Comparison of ENCODE assay signal across 18 cellular contexts in genomic region chr3:197335428-197336132, GRCh38. TPM values are rescaled to one million over a fixed set of nuclear protein-coding genes. Genes with fewer than 3 reads are reported as not detected.
DNase-seq lines count a peak whose midpoint lies in the region; ATAC-seq and TF ChIP-seq lines count a peak whose summit lies in the region.
"Had no signal": no experiment of that assay in that cellular context is flagged by ENCODE, and none has a peak within 500 bp of the region (broad histone marks: within the 10 kb centered on the region; RNA-seq: fewer than 3 reads in every experiment).

No MANE protein-coding gene starts in this region.

- H3K4me3 ChIP-seq in endodermal cell (ENCODE audit: low read length) (no peak overlapping the region), gastrocnemius medialis (no peak overlapping the region)
- H3K4me3 ChIP-seq: esophagus muscularis mucosa, PC-9 had no signal

- no peak overlapping the region for H3K27ac ChIP-seq in endodermal cell (ENCODE audit: low read depth, low read length)
- H3K27ac ChIP-seq in gastrocnemius medialis, result no peak overlapping the region
- H3K27ac ChIP-seq: esophagus muscularis mucosa, PC-9 had no signal

- 93% methylated on average over 8 to 13 of the region's 13 CpGs for WGBS in endodermal cell (ENCODE audit: insufficient coverage in 1 of 2, insufficient read length in 1 of 2), 2 experiments

- intact Hi-C loops in activated CD4-positive, alpha-beta T cell treated with anti-CD3 and anti-CD28 coated beads, Interleukin-2, amount 10 ng/mL, durations not matched to agents 24 days and 14 days (cut with micrococcal nuclease), result no loop called here
- intact Hi-C loops in gastrocnemius medialis (cut with DNase I; ENCODE audit: low total_unique reads), result no loop called here

- H3K36me3 Mint-ChIP-seq in endodermal cell (ENCODE audit: low read depth) (no peaks in the 10 kb centered on the region), neural crest cell (ENCODE audit: low read depth) (no peaks in the 10 kb centered on the region)
- H3K36me3 Mint-ChIP-seq in activated CD4-positive, alpha-beta T cell treated with anti-CD3 and anti-CD28 coated beads, Interleukin-2, amount 10 ng/mL, durations not matched to agents 24 days and 14 days (ENCODE audit: low read depth), result no peaks in the 10 kb centered on the region
- H3K36me3 Mint-ChIP-seq: CD8-positive, alpha-beta T cell; memory B cell had no signal

- H3K27ac Mint-ChIP-seq in endodermal cell, result no peak overlapping the region
- peak overlapping the region; percentile 8 for H3K27ac Mint-ChIP-seq in neural crest cell (ENCODE audit: unreplicated experiment)
- H3K27ac Mint-ChIP-seq in activated CD4-positive, alpha-beta T cell treated with anti-CD3 and anti-CD28 coated beads, Interleukin-2, amount 10 ng/mL, durations not matched to agents 24 days and 14 days, result no peak overlapping the region
- H3K27ac Mint-ChIP-seq: activated CD4-positive, alpha-beta memory T cell treated with anti-CD3 and anti-CD28 coated beads, Interleukin-2, amount 10 ng/mL, durations not matched to agents 7 days and 5 days; activated naive CD8-positive, alpha-beta T cell treated with anti-CD3 and anti-CD28 coated beads, Interleukin-2, amount 50 U/mL, for 24 hours; CD8-positive, alpha-beta T cell; memory B cell had no signal

- H3K27me3 ChIP-seq in endodermal cell (ENCODE audit: control insufficient read depth, insufficient read depth, low read length, poor library complexity, severe bottlenecking) (no peaks in the 10 kb centered on the region), gastrocnemius medialis (no peaks in the 10 kb centered on the region)
- H3K27me3 ChIP-seq: esophagus muscularis mucosa had no signal

- ATAC-seq in HG03108 (IDR thresholded peaks at IDR 0.05; ENCODE audit: unreplicated experiment), result no peak
- ATAC-seq in gastrocnemius medialis, result no peak
- ATAC-seq: activated naive CD8-positive, alpha-beta T cell treated with anti-CD3 and anti-CD28 coated beads, Interleukin-2, amount 50 U/mL, for 24 hours; CD8-positive, alpha-beta T cell had no signal

- TF ChIP-seq CTCF in endodermal cell (conservative IDR thresholded peaks at IDR 0.05), result no peak
- TF ChIP-seq CTCF in neural crest cell (conservative IDR thresholded peaks at IDR 0.05), result no peak
- TF ChIP-seq CTCF in gastrocnemius medialis (IDR thresholded peaks at IDR 0.05 in 4 of 5, conservative IDR thresholded peaks at IDR 0.05 in 1 of 5), result no peak

- H3K27me3 Mint-ChIP-seq in endodermal cell (ENCODE audit: insufficient read depth) (peaks cover 2% of the 10 kb centered on the region), neural crest cell (ENCODE audit: low read depth) (no peaks in the 10 kb centered on the region)
- H3K27me3 Mint-ChIP-seq in activated CD4-positive, alpha-beta T cell treated with anti-CD3 and anti-CD28 coated beads, Interleukin-2, amount 10 ng/mL, durations not matched to agents 24 days and 14 days, result peaks cover 11% of the 10 kb centered on the region

- in situ Hi-C loops in gastrocnemius medialis (cut with MboI; ENCODE audit: low sequenced_read_pairs in 4 of 4), result no loop called here

- H3K4me3 Mint-ChIP-seq in endodermal cell (no peak overlapping the region), neural crest cell (no peak overlapping the region)
- no peak overlapping the region for H3K4me3 Mint-ChIP-seq in activated CD4-positive, alpha-beta T cell treated with anti-CD3 and anti-CD28 coated beads, Interleukin-2, amount 10 ng/mL, durations not matched to agents 24 days and 14 days
- H3K4me3 Mint-ChIP-seq: activated CD4-positive, alpha-beta memory T cell treated with anti-CD3 and anti-CD28 coated beads, Interleukin-2, amount 10 ng/mL, durations not matched to agents 7 days and 5 days; activated naive CD8-positive, alpha-beta T cell treated with anti-CD3 and anti-CD28 coated beads, Interleukin-2, amount 50 U/mL, for 24 hours; CD8-positive, alpha-beta T cell; memory B cell had no signal

- DNase-seq in Daoy (ENCODE audit: low read depth), result peak; percentile 56
- DNase-seq in RPMI7951 (ENCODE audit: low read depth), result peak; percentile 91
- DNase-seq in endodermal cell, result peak; percentile 44
- DNase-seq in neural crest cell (ENCODE audit: low read depth, low spot score), result no peak
- no peak for DNase-seq in activated CD4-positive, alpha-beta T cell treated with anti-CD3 and anti-CD28 coated beads, Interleukin-2, amount 10 ng/mL, durations not matched to agents 24 days and 14 days
- no peak for DNase-seq in gastrocnemius medialis
- DNase-seq in DMS79 (lab: John Stamatoyannopoulos, UW), result no peak
- DNase-seq: activated CD4-positive, alpha-beta memory T cell treated with anti-CD3 and anti-CD28 coated beads, Interleukin-2, amount 10 ng/mL, durations not matched to agents 7 days and 5 days; activated naive CD8-positive, alpha-beta T cell treated with anti-CD3 and anti-CD28 coated beads, Interleukin-2, amount 50 U/mL, for 24 hours; CD8-positive, alpha-beta T cell; DND-41; NCI-H2081 treated with DMSO at 0.1 percent for 48 hours; NCI-H526; PC-9; SW 1271 had no signal

- H3K9ac ChIP-seq in endodermal cell (ENCODE audit: extremely low read depth, low read length, poor library complexity, severe bottlenecking), result no peak overlapping the region

- TF ChIP-seq POLR2A in gastrocnemius medialis (IDR thresholded peaks at IDR 0.05), result no peak

- H3K9me3 ChIP-seq in endodermal cell (ENCODE audit: control insufficient read depth, low read length), result no peaks in the 10 kb centered on the region
- no peaks in the 10 kb centered on the region for H3K9me3 ChIP-seq in gastrocnemius medialis
- H3K9me3 ChIP-seq: esophagus muscularis mucosa had no signal

- no peaks in the 10 kb centered on the region for H3K9me3 Mint-ChIP-seq in endodermal cell
- peaks cover 2% of the 10 kb centered on the region for H3K9me3 Mint-ChIP-seq in neural crest cell
- no peaks in the 10 kb centered on the region for H3K9me3 Mint-ChIP-seq in activated CD4-positive, alpha-beta T cell treated with anti-CD3 and anti-CD28 coated beads, Interleukin-2, amount 10 ng/mL, durations not matched to agents 24 days and 14 days
- H3K9me3 Mint-ChIP-seq: activated CD4-positive, alpha-beta memory T cell treated with anti-CD3 and anti-CD28 coated beads, Interleukin-2, amount 10 ng/mL, durations not matched to agents 7 days and 5 days; activated naive CD8-positive, alpha-beta T cell treated with anti-CD3 and anti-CD28 coated beads, Interleukin-2, amount 50 U/mL, for 24 hours; CD8-positive, alpha-beta T cell; memory B cell had no signal

- H3K4me1 Mint-ChIP-seq in endodermal cell (peaks cover 28% of the 10 kb centered on the region), neural crest cell (peaks cover 35% of the 10 kb centered on the region)
- H3K4me1 Mint-ChIP-seq in activated CD4-positive, alpha-beta T cell treated with anti-CD3 and anti-CD28 coated beads, Interleukin-2, amount 10 ng/mL, durations not matched to agents 24 days and 14 days, result no peaks in the 10 kb centered on the region
- H3K4me1 Mint-ChIP-seq: activated CD4-positive, alpha-beta memory T cell treated with anti-CD3 and anti-CD28 coated beads, Interleukin-2, amount 10 ng/mL, durations not matched to agents 7 days and 5 days; activated naive CD8-positive, alpha-beta T cell treated with anti-CD3 and anti-CD28 coated beads, Interleukin-2, amount 50 U/mL, for 24 hours had no signal

- H3K4me1 ChIP-seq in endodermal cell (ENCODE audit: control insufficient read depth, insufficient read depth, low read length) (peaks cover 8% of the 10 kb centered on the region), gastrocnemius medialis (peaks cover 0 to 10% of the 10 kb centered on the region in 2 donors)

- H3K36me3 ChIP-seq in endodermal cell (ENCODE audit: control insufficient read depth, insufficient read depth, low read length) (no peaks in the 10 kb centered on the region), gastrocnemius medialis (no peaks in the 10 kb centered on the region)
- H3K36me3 ChIP-seq: esophagus muscularis mucosa had no signal

RNA-seq across cellular contexts. Expression of gene DLG1, which starts 37.2 kb away (rescaled TPM):
- total RNA-seq in Daoy (2014; rRNA removed; shearing (Covaris generic)), result 69.6 and 111 TPM in 2 replicates
- total RNA-seq in RPMI7951 (2014; rRNA removed; shearing (Covaris generic)), result 97.2 and 104 TPM in 2 replicates
- total RNA-seq in endodermal cell (10 to 100 TPM; 78.7 to 96.9 TPM), neural crest cell (91.4 and 95.5 TPM in 2 replicates), gastrocnemius medialis (100 to 1,000 TPM in 1 of 4 donors, 10 to 100 TPM in 3; 41.4 to 112 (median 61.1) TPM)
- 68.2 TPM for polyA plus RNA-seq in endodermal cell (2013, experiment 1 of 2)
- 64.7 TPM for polyA plus RNA-seq in endodermal cell (2013, experiment 2 of 2)
- 81.1 and 84.1 TPM in 2 replicates for total RNA-seq in activated CD4-positive, alpha-beta T cell treated with anti-CD3 and anti-CD28 coated beads, Interleukin-2, amount 10 ng/mL, durations not matched to agents 24 days and 14 days

Comparison
In these comparisons a context has a peak if more than half of its experiments do, and no peak if none do; other contexts are left out.
1. DNase-seq: peak in Daoy (single experiment), RPMI7951 (single experiment) and endodermal cell (single experiment); none in neural crest cell (single experiment), activated CD4-positive, alpha-beta T cell treated with anti-CD3 and anti-CD28 coated beads, Interleukin-2, amount 10 ng/mL, durations not matched to agents 24 days and 14 days (single experiment), gastrocnemius medialis (0 of 2) and DMS79 (single experiment).